ENCODE assay signal across 16 cellular contexts in the genomic region with DNA sequence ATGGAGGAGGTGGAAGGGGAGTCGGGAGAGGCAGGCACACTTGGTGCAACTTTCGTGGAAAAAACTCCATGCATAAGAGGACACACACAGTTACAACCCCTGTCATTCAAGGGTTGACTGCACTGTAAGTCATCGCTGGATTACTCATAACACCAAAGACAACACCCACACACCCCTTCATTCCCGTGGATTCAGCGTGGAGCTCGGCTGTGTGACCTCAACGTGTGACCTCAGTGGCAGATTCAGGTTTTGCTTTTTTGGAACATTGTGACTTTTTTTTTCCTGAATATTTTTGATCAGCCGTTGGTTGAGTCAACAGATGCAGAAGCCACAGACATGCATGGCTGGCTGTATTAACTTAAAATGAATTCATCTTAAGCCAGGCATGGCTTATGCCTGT. TPM values are rescaled to one million over a fixed set of nuclear protein-coding genes. Genes with fewer than 3 reads are reported as not detected.
DNase-seq lines count a peak whose midpoint lies in the region; ATAC-seq and TF ChIP-seq lines count a peak whose summit lies in the region.
"Had no signal": no experiment of that assay in that cellular context is flagged by ENCODE, and none has a peak within 500 bp of the region (broad histone marks: within the 10 kb centered on the region; RNA-seq: fewer than 3 reads in every experiment).

No MANE protein-coding gene starts in this region.

- H3K27me3 ChIP-seq in BLaER1 treated with 17β-estradiol and CSF1 and Interleukin-3, amounts not matched to agents 10 nM and 100 nM, result no peaks in the 10 kb centered on the region
- no peaks in the 10 kb centered on the region for H3K27me3 ChIP-seq in CD8-positive, alpha-beta T cell (ENCODE audit: insufficient read depth, low read length)

- no peak overlapping the region for H3K4me3 Mint-ChIP-seq in CD8-positive, alpha-beta T cell
- H3K4me3 Mint-ChIP-seq in T-cell, result no peak overlapping the region
- H3K4me3 Mint-ChIP-seq: activated CD8-positive, alpha-beta T cell treated with anti-CD3 and anti-CD28 coated beads for 36 hours; activated naive CD4-positive, alpha-beta T cell treated with anti-CD3 and anti-CD28 coated beads for 36 hours; CD4-positive, CD25-positive, alpha-beta regulatory T cell; central memory CD8-positive, alpha-beta T cell had no signal

- CTCF ChIA-PET in CD8-positive, alpha-beta T cell (lab: Charles Lee), result no interaction called here
- CTCF ChIA-PET in T-cell (lab: Charles Lee), result no interaction called here

- no peak for ATAC-seq in CD8-positive, alpha-beta T cell
- ATAC-seq in GM19395 (IDR thresholded peaks at IDR 0.05; ENCODE audit: unreplicated experiment) (no peak), T-cell (replicated peaks in 1 of 4) (no peak)
- ATAC-seq: activated CD8-positive, alpha-beta T cell treated with anti-CD3 and anti-CD28 coated beads for 36 hours had no signal

- H3K4me3 ChIP-seq in BLaER1 treated with 17β-estradiol and CSF1 and Interleukin-3, amounts not matched to agents 10 nM and 100 nM, result no peak overlapping the region
- H3K4me3 ChIP-seq in fibroblast of villous mesenchyme (ENCODE audit: low read depth, low read length), result no peak overlapping the region
- no peak overlapping the region for H3K4me3 ChIP-seq in CD8-positive, alpha-beta T cell (ENCODE audit: low read depth, low read length)

- H3K4me1 ChIP-seq in BLaER1 treated with 17β-estradiol and CSF1 and Interleukin-3, amounts not matched to agents 10 nM and 100 nM, result peaks cover 7 to 34% (median 16%) of the 10 kb centered on the region in 10 experiments; a peak in 17 of 20 replicates
- H3K4me1 ChIP-seq in CD8-positive, alpha-beta T cell (ENCODE audit: insufficient read depth, low read length), result no peaks in the 10 kb centered on the region

- no peaks in the 10 kb centered on the region for H3K36me3 Mint-ChIP-seq in CD8-positive, alpha-beta T cell
- no peaks in the 10 kb centered on the region for H3K36me3 Mint-ChIP-seq in T-cell
- H3K36me3 Mint-ChIP-seq: CD4-positive, CD25-positive, alpha-beta regulatory T cell had no signal

- H4K20me1 ChIP-seq in BLaER1 treated with 17β-estradiol and CSF1 and Interleukin-3, amounts not matched to agents 10 nM and 100 nM, result no peaks in the 10 kb centered on the region

- H3K27ac Mint-ChIP-seq in CD8-positive, alpha-beta T cell, result no peak overlapping the region
- H3K27ac Mint-ChIP-seq in T-cell, result no peak overlapping the region
- H3K27ac Mint-ChIP-seq: activated CD8-positive, alpha-beta T cell treated with anti-CD3 and anti-CD28 coated beads for 36 hours; activated naive CD4-positive, alpha-beta T cell treated with anti-CD3 and anti-CD28 coated beads for 36 hours; CD4-positive, CD25-positive, alpha-beta regulatory T cell; progenitor cell of endocrine pancreas had no signal

- 0 out of 22 replicates have a peak, but pooled peaks cover 0 to 4% (median 0%) of the 10 kb centered on the region in 11 experiments for H3K36me3 ChIP-seq in BLaER1 treated with 17β-estradiol and CSF1 and Interleukin-3, amounts not matched to agents 10 nM and 100 nM
- H3K36me3 ChIP-seq in CD8-positive, alpha-beta T cell (ENCODE audit: insufficient read depth, low read length), result no peaks in the 10 kb centered on the region

- peak overlapping the region; percentile 15 to 62 (median 50); a peak in 19 of 22 replicates for H3K4me2 ChIP-seq in BLaER1 treated with 17β-estradiol and CSF1 and Interleukin-3, amounts not matched to agents 10 nM and 100 nM

- peaks cover 17% of the 10 kb centered on the region for H3K27me3 Mint-ChIP-seq in CD8-positive, alpha-beta T cell (ENCODE audit: low read depth)
- peaks cover 17 to 24% of the 10 kb centered on the region in 2 donors for H3K27me3 Mint-ChIP-seq in T-cell

- H3K9me3 ChIP-seq in BLaER1 treated with 17β-estradiol and CSF1 and Interleukin-3, amounts not matched to agents 10 nM and 100 nM (replicated peaks in 1 of 11), result peaks cover 53 to 77% (median 62%) of the 10 kb centered on the region in 11 experiments
- H3K9me3 ChIP-seq in CD8-positive, alpha-beta T cell (ENCODE audit: low read length), result peaks cover 8% of the 10 kb centered on the region

- no peak overlapping the region for H3K9ac ChIP-seq in BLaER1 treated with 17β-estradiol and CSF1 and Interleukin-3, amounts not matched to agents 10 nM and 100 nM

- DNase-seq in ACHN (peak; percentile 33), RPMI7951 (ENCODE audit: low read depth) (peak; percentile 89), fibroblast of villous mesenchyme (ENCODE audit: low read depth) (peak; percentile 21), NCI-H1105 treated with DMSO at 0.1 percent for 48 hours (lab: John Stamatoyannopoulos, UW) (no peak), T-cell (no peak)
- no peak for DNase-seq in CD8-positive, alpha-beta T cell
- DNase-seq: activated CD8-positive, alpha-beta T cell treated with anti-CD3 and anti-CD28 coated beads for 36 hours; activated naive CD4-positive, alpha-beta T cell treated with anti-CD3 and anti-CD28 coated beads for 36 hours; CD4-positive, CD25-positive, alpha-beta regulatory T cell; NCI-H1930; NCI-H526 treated with DMSO at 0.1 percent for 48 hours had no signal

- peaks cover 36% of the 10 kb centered on the region for H3K9me3 Mint-ChIP-seq in CD8-positive, alpha-beta T cell
- peaks cover 27 to 41% (median 28%) of the 10 kb centered on the region in 3 donors for H3K9me3 Mint-ChIP-seq in T-cell

- POLR2A ChIA-PET in CD8-positive, alpha-beta T cell (lab: Charles Lee), result no interaction called here
- POLR2A ChIA-PET in T-cell (lab: Charles Lee), result no interaction called here

- no peaks in the 10 kb centered on the region for H3K4me1 Mint-ChIP-seq in CD8-positive, alpha-beta T cell (ENCODE audit: low read depth)
- no peaks in the 10 kb centered on the region for H3K4me1 Mint-ChIP-seq in T-cell
- H3K4me1 Mint-ChIP-seq: CD4-positive, CD25-positive, alpha-beta regulatory T cell; central memory CD8-positive, alpha-beta T cell had no signal

- in situ Hi-C loops in ACHN (cut with HindIII; ENCODE audit: low pct_ligation_motif_present, low pct_unique_long_range_greater_than_20kb, low sequenced_read_pairs), result no loop called here

- peak overlapping the region in 1 of 11 experiments; percentile 17; a peak in 2 of 22 replicates for H3K27ac ChIP-seq in BLaER1 treated with 17β-estradiol and CSF1 and Interleukin-3, amounts not matched to agents 10 nM and 100 nM
- H3K27ac ChIP-seq in CD8-positive, alpha-beta T cell (ENCODE audit: low read depth, low read length), result no peak overlapping the region

- intact Hi-C loops in CD8-positive, alpha-beta T cell (cut with DNase I, micrococcal nuclease), result no loop called here

- no peak for TF ChIP-seq CTCF in fibroblast of villous mesenchyme (IDR thresholded peaks at IDR 0.05; ENCODE audit: insufficient read depth, low read depth, low read length)
- no peak for TF ChIP-seq CTCF in CD8-positive, alpha-beta T cell (IDR thresholded peaks at IDR 0.05)

RNA-seq across cellular contexts. Expression of a gene that starts 19.7 kb away (rescaled TPM):
- not detected in 2 replicates for total RNA-seq in RPMI7951 (2014; rRNA removed; shearing (Covaris generic))
- total RNA-seq in fibroblast of villous mesenchyme (not detected in 2 replicates), T-cell (under 1 TPM in 3 of 5 donors, not detected in 2; 0.03 TPM)
- not detected for total RNA-seq in CD8-positive, alpha-beta T cell
- total RNA-seq: activated CD8-positive, alpha-beta T cell treated with anti-CD3 and anti-CD28 coated beads for 36 hours; activated naive CD4-positive, alpha-beta T cell treated with anti-CD3 and anti-CD28 coated beads for 36 hours; CD4-positive, CD25-positive, alpha-beta regulatory T cell; progenitor cell of endocrine pancreas; T-helper 2 cell treated with Interferon-gamma antibody and Interleukin-4, amounts not matched to agents 100 ng/mL and 5 ng/mL, for 36 hours had no signal

Comparison
In these comparisons a context has a peak if more than half of its experiments do, and no peak if none do; other contexts are left out.
1. DNase-seq: peak in ACHN (single experiment), RPMI7951 (single experiment) and fibroblast of villous mesenchyme (single experiment); none in NCI-H1105 treated with DMSO at 0.1 percent for 48 hours (single experiment), CD8-positive, alpha-beta T cell (0 of 7) and T-cell (0 of 34).